Comparison of ENCODE assay signal across 10 cellular contexts in genomic region chr1:55781944-55782482, GRCh38.
DNase-seq lines count a peak whose midpoint lies in the region; ATAC-seq and TF ChIP-seq lines count a peak whose summit lies in the region.
"Had no signal": no experiment of that assay in that cellular context is flagged by ENCODE, and none has a peak within 500 bp of the region (broad histone marks: within the 10 kb centered on the region; RNA-seq: fewer than 3 reads in every experiment).

No MANE protein-coding gene starts in this region.

- H3K36me3 ChIP-seq in SK-N-SH (replicated peaks in 1 of 2; ENCODE audit: control insufficient read depth in 1 of 2, insufficient read depth in 2 of 2, low read length in 1 of 2) (no peaks in the 10 kb centered on the region), vagina (no peaks in the 10 kb centered on the region)
- H3K36me3 ChIP-seq: esophagus muscularis mucosa had no signal

- H3K4me3 ChIP-seq in SK-N-SH (ENCODE audit: low read depth in 2 of 2, low read length in 1 of 2) (no peak overlapping the region), right cardiac atrium (ENCODE audit: low read length) (no peak overlapping the region), vagina (no peak overlapping the region)
- H3K4me3 ChIP-seq: esophagus muscularis mucosa had no signal

- no peaks in the 10 kb centered on the region for H4K20me1 ChIP-seq in SK-N-SH (ENCODE audit: insufficient read depth)

- DNase-seq in Right ventricle myocardium inferior (ENCODE audit: missing footprints) (no peak), cardiac septum (ENCODE audit: low spot score) (no peak), SK-N-SH (no peak), right cardiac atrium (peak in 1 of 3 donors; percentile 50), vagina (ENCODE audit: extremely low spot score in 2 of 2) (no peak), SKM-1 (lab: John Stamatoyannopoulos, UW; ENCODE audit: unreplicated experiment) (no peak), NAMALWA (ENCODE audit: low spot score) (no peak)
- no peak for DNase-seq in central memory CD4-positive, alpha-beta T cell
- DNase-seq: stimulated activated CD4-positive, alpha-beta T cell treated with anti-CD3 and anti-CD28 coated beads, Interleukin-2, amount 100 ng/mL, for 48 hours had no signal

- peak overlapping the region; percentile 45 to 67; a peak in 3 of 4 replicates for H3K27ac ChIP-seq in SK-N-SH (ENCODE audit: low read depth in 2 of 2, low read length in 1 of 2)
- no peak overlapping the region for H3K27ac ChIP-seq in right cardiac atrium (ENCODE audit: low read length)
- peak overlapping the region; percentile 6 for H3K27ac ChIP-seq in vagina
- H3K27ac ChIP-seq: esophagus muscularis mucosa had no signal

- H2AFZ ChIP-seq in SK-N-SH (ENCODE audit: low read depth): no peak overlapping the region

- H3K4me1 ChIP-seq in SK-N-SH (ENCODE audit: control insufficient read depth in 1 of 2, insufficient read depth in 2 of 2, low read depth in 1 of 2, low read length in 1 of 2) (no peaks in the 10 kb centered on the region; a peak in 1 of 4 replicates), right cardiac atrium (ENCODE audit: control insufficient read depth, insufficient read depth, low read length) (no peaks in the 10 kb centered on the region), vagina (no peaks in the 10 kb centered on the region)

- TF ChIP-seq CTCF in SK-N-SH (IDR thresholded peaks at IDR 0.05) (no peak), vagina (IDR thresholded peaks at IDR 0.05) (no peak)

- no peaks in the 10 kb centered on the region for H3K9me2 ChIP-seq in SK-N-SH

- POLR2A ChIA-PET in SK-N-SH (lab: Yijun Ruan, JAX): no interaction called here

- peak; percentile 43 to 45; a peak in 2 of 4 replicates for TF ChIP-seq EP300 in SK-N-SH (IDR thresholded peaks at IDR 0.05; ENCODE audit: borderline replicate concordance in 1 of 2, low read depth in 1 of 2, low read length in 1 of 2)

- no peaks in the 10 kb centered on the region for H3K9me3 ChIP-seq in SK-N-SH
- no peaks in the 10 kb centered on the region for H3K9me3 ChIP-seq in right cardiac atrium (ENCODE audit: control insufficient read depth, low read length)
- H3K9me3 ChIP-seq in vagina: no peaks in the 10 kb centered on the region
- H3K9me3 ChIP-seq: esophagus muscularis mucosa had no signal

- intact Hi-C loops in Right ventricle myocardium inferior (cut with DNase I): no loop called here
- intact Hi-C loops in cardiac septum (cut with DNase I): no loop called here
- intact Hi-C loops in right cardiac atrium (cut with DNase I): no loop called here
- intact Hi-C loops in vagina (cut with DNase I): no loop called here

- TF ChIP-seq RAD21 in SK-N-SH (IDR thresholded peaks at IDR 0.05; ENCODE audit: low read length): no peak

- H3K4me2 ChIP-seq in SK-N-SH: peak overlapping the region; percentile 40; the same call in 1 of the 2 replicates

- no peak for TF ChIP-seq POLR2A in vagina (IDR thresholded peaks at IDR 0.05)

- WGBS in SK-N-SH (ENCODE audit: low lambda C conversion rate): 47% methylated on average over 3 of the region's 3 CpGs
- WGBS in right cardiac atrium: 64% methylated on average over 3 of the region's 3 CpGs

- CTCF ChIA-PET in SK-N-SH (lab: Yijun Ruan, JAX): interaction anchor here (1.2 kb wide), 1 partner anchor 803 kb away, joined by 3 read pairs; no protein-coding TSS in a partner anchor

- peaks cover 3% of the 10 kb centered on the region for H3F3A ChIP-seq in SK-N-SH (replicated peaks; ENCODE audit: insufficient read depth)

- H3K27me3 ChIP-seq in SK-N-SH (ENCODE audit: insufficient read depth): no peaks in the 10 kb centered on the region
- H3K27me3 ChIP-seq in right cardiac atrium (ENCODE audit: control insufficient read depth, insufficient read depth): no peaks in the 10 kb centered on the region
- no peaks in the 10 kb centered on the region for H3K27me3 ChIP-seq in vagina
- H3K27me3 ChIP-seq: esophagus muscularis mucosa had no signal

- ATAC-seq in Right ventricle myocardium inferior: peak; percentile 83
- ATAC-seq in right cardiac atrium: peak; percentile 26 to 75

- no peaks in the 10 kb centered on the region for H3K79me2 ChIP-seq in SK-N-SH (ENCODE audit: insufficient read depth)

- no peak overlapping the region for H3K9ac ChIP-seq in SK-N-SH

TF ChIP-seq in SK-N-SH, 30 proteins besides CTCF, POLR2A, EP300 and RAD21 (continues in another document):
- TF ChIP-seq RCOR1 (IDR thresholded peaks at IDR 0.05; ENCODE audit: low read length) (no peak), IRF3 (IDR thresholded peaks at IDR 0.05; ENCODE audit: low read depth, low read length) (no peak), MXI1 (IDR thresholded peaks at IDR 0.05; ENCODE audit: low read depth, low read length) (no peak), RXRA (IDR thresholded peaks at IDR 0.05; ENCODE audit: borderline replicate concordance, low read depth) (no peak; the same call in 1 of the 2 replicates), JUND (IDR thresholded peaks at IDR 0.05) (peak; percentile 72), MEF2A (IDR thresholded peaks at IDR 0.05; ENCODE audit: borderline replicate concordance, low read depth) (no peak), EZH2phosphoT487 (IDR thresholded peaks at IDR 0.05; ENCODE audit: borderline replicate concordance, low read depth) (no peak), MAX (IDR thresholded peaks at IDR 0.05; ENCODE audit: low read depth) (0 out of 2 replicates have a peak, but pooled peaks have one; percentile 13), GATA2 (CRISPR knock-in tag; IDR thresholded peaks at IDR 0.05) (no peak), SMC3 (IDR thresholded peaks at IDR 0.05; ENCODE audit: low read depth, low read length) (no peak), GABPA (IDR thresholded peaks at IDR 0.05; ENCODE audit: low read depth) (no peak), NRF1 (IDR thresholded peaks at IDR 0.05; ENCODE audit: low read depth, low read length) (no peak), PBX3 (IDR thresholded peaks at IDR 0.05) (peak; percentile 83), YY1 (IDR thresholded peaks at IDR 0.05; ENCODE audit: low read depth) (no peak), FOSL2 (IDR thresholded peaks at IDR 0.05; ENCODE audit: borderline replicate concordance, low read depth) (peak; percentile 81), REST (IDR thresholded peaks at IDR 0.05; ENCODE audit: low read depth, low read length) (no peak), FOXM1 (IDR thresholded peaks at IDR 0.05; ENCODE audit: low read depth) (0 out of 2 replicates have a peak, but pooled peaks have one; percentile 41), FOXJ3 (CRISPR knock-in tag; IDR thresholded peaks at IDR 0.05) (no peak), TCF12 (IDR thresholded peaks at IDR 0.05) (peak; percentile 73), SIN3A (IDR thresholded peaks at IDR 0.05; ENCODE audit: borderline replicate concordance, low read depth, low read length) (no peak)
